In genomic region chr5:149423287-149424268, GRCh38 we compare ENCODE assay signal across 10 cellular contexts. TPM values are rescaled to one million over a fixed set of nuclear protein-coding genes. Genes with fewer than 3 reads are reported as not detected.
DNase-seq lines count a peak whose midpoint lies in the region; ATAC-seq and TF ChIP-seq lines count a peak whose summit lies in the region.
"Had no signal": no experiment of that assay in that cellular context is flagged by ENCODE, and none has a peak within 500 bp of the region (broad histone marks: within the 10 kb centered on the region; RNA-seq: fewer than 3 reads in every experiment).

No MANE protein-coding gene starts in this region.

- in situ Hi-C loops in mammary epithelial cell (cut with MboI; ENCODE audit: low sequenced_read_pairs in 2 of 2) = no loop called here

- no peaks in the 10 kb centered on the region for H3K36me3 Mint-ChIP-seq in activated naive CD4-positive, alpha-beta T cell treated with anti-CD3 and anti-CD28 coated beads for 36 hours (ENCODE audit: low read depth)

- CTCF ChIA-PET in mammary epithelial cell (lab: Charles Lee; ENCODE audit: low non-redundant PET) = no interaction called here
- CTCF ChIA-PET in activated naive CD4-positive, alpha-beta T cell treated with anti-CD3 and anti-CD28 coated beads for 36 hours (lab: Charles Lee) = interaction anchor here (0.6 to 3.3 kb wide), 6 partner anchors 11 to 213 kb away, joined by 3 to 19 read pairs (median 3); no protein-coding TSS in a partner anchor

- DNase-seq in H4 (ENCODE audit: low spot score) (peak; percentile 64), mammary epithelial cell (no peak), hepatocyte (ENCODE audit: low spot score) (peak; percentile 64), psoas muscle (peak in 1 of 2 donors; percentile 21), GM10266 (ENCODE audit: extremely low spot score) (no peak), cortex of kidney (lab: John Stamatoyannopoulos, UW) (no peak), KG1 (lab: John Stamatoyannopoulos, UW) (no peak)
- DNase-seq in activated naive CD4-positive, alpha-beta T cell treated with anti-CD3 and anti-CD28 coated beads for 36 hours = no peak

- H3K27me3 ChIP-seq in mammary epithelial cell (ENCODE audit: insufficient read depth, low read length) (no peaks in the 10 kb centered on the region), hepatocyte (no peaks in the 10 kb centered on the region), psoas muscle (ENCODE audit: insufficient read depth in 3 of 3, low read length in 2 of 3) (no peaks in the 10 kb centered on the region)

- H3K27ac ChIP-seq in mammary epithelial cell (ENCODE audit: insufficient read depth, low read depth, low read length) (no peak overlapping the region), hepatocyte (peak overlapping the region; percentile 90), psoas muscle (peak overlapping the region; percentile 42)

- TF ChIP-seq CTCF in mammary epithelial cell (conservative IDR thresholded peaks at IDR 0.05 in 1 of 2, IDR thresholded peaks at IDR 0.05 in 1 of 2; ENCODE audit: extremely low read depth in 1 of 2, insufficient read depth in 1 of 2, low read depth in 1 of 2, low read length in 2 of 2) (no peak), hepatocyte (IDR thresholded peaks at IDR 0.05; ENCODE audit: poor library complexity) (no peak), psoas muscle (IDR thresholded peaks at IDR 0.05) (no peak), GM10266 (IDR thresholded peaks at IDR 0.05; ENCODE audit: control insufficient read depth, insufficient read depth, low read depth, missing control alignments) (no peak)

- H3K79me2 ChIP-seq in mammary epithelial cell (ENCODE audit: insufficient read depth, low read length) (no peaks in the 10 kb centered on the region), hepatocyte (peaks cover 8% of the 10 kb centered on the region)

- H2AFZ ChIP-seq in mammary epithelial cell (ENCODE audit: low read depth, low read length) = peak overlapping the region; percentile 45
- H2AFZ ChIP-seq in hepatocyte = no peak overlapping the region

- H3K4me3 ChIP-seq in mammary epithelial cell (replicated peaks in 1 of 3; ENCODE audit: insufficient read depth in 1 of 3, low read depth in 2 of 3, low read length in 3 of 3) (no peak overlapping the region), hepatocyte (no peak overlapping the region), psoas muscle (no peak overlapping the region)

- no TSS peak for BruUV-seq in mammary epithelial cell (replicated peaks; lab: Mats Ljungman, UMichigan)

- no peaks in the 10 kb centered on the region for H3K9me2 ChIP-seq in hepatocyte (replicated peaks; ENCODE audit: insufficient read depth)

- peaks cover 14% of the 10 kb centered on the region for H3K4me1 Mint-ChIP-seq in activated naive CD4-positive, alpha-beta T cell treated with anti-CD3 and anti-CD28 coated beads for 36 hours (ENCODE audit: low read depth)

- no peaks in the 10 kb centered on the region for H3K9me3 Mint-ChIP-seq in activated naive CD4-positive, alpha-beta T cell treated with anti-CD3 and anti-CD28 coated beads for 36 hours

- no peak overlapping the region for H3K4me3 Mint-ChIP-seq in activated naive CD4-positive, alpha-beta T cell treated with anti-CD3 and anti-CD28 coated beads for 36 hours

- intact Hi-C loops in mammary epithelial cell (cut with micrococcal nuclease) (no loop called here), psoas muscle (cut with DNase I) (no loop called here)
- intact Hi-C loops in activated naive CD4-positive, alpha-beta T cell treated with anti-CD3 and anti-CD28 coated beads for 36 hours (cut with micrococcal nuclease) = no loop called here

- H3K27me3 Mint-ChIP-seq in activated naive CD4-positive, alpha-beta T cell treated with anti-CD3 and anti-CD28 coated beads for 36 hours (ENCODE audit: low read depth) = no peaks in the 10 kb centered on the region

- H3K9me3 ChIP-seq in mammary epithelial cell (replicated peaks; ENCODE audit: insufficient read depth, low read length) (no peaks in the 10 kb centered on the region), hepatocyte (ENCODE audit: low read depth) (no peaks in the 10 kb centered on the region), psoas muscle (no peaks in the 10 kb centered on the region)

- H3K4me2 ChIP-seq in mammary epithelial cell (ENCODE audit: insufficient read depth, low read depth, low read length) (no peak overlapping the region), hepatocyte (peak overlapping the region; percentile 70)

- no peak overlapping the region for H3K9ac ChIP-seq in mammary epithelial cell (ENCODE audit: insufficient read depth, low read length)

- H3K4me1 ChIP-seq in mammary epithelial cell (ENCODE audit: insufficient read depth, low read length) = peaks cover under 1% of the 10 kb centered on the region
- H3K4me1 ChIP-seq in hepatocyte (ENCODE audit: insufficient read depth) = peaks cover 44% of the 10 kb centered on the region
- H3K4me1 ChIP-seq in psoas muscle = peaks cover 10% of the 10 kb centered on the region

- H3K36me3 ChIP-seq in mammary epithelial cell (ENCODE audit: insufficient read depth, low read length) (no peaks in the 10 kb centered on the region), hepatocyte (replicated peaks; ENCODE audit: insufficient read depth, low read depth) (no peaks in the 10 kb centered on the region), psoas muscle (ENCODE audit: insufficient read depth in 1 of 2, low read depth in 1 of 2) (peaks cover 0 to 8% of the 10 kb centered on the region in 2 donors)

- ATAC-seq in psoas muscle = no peak

- 66% methylated on average over 13 of the region's 13 CpGs for WGBS in mammary epithelial cell (ENCODE audit: low coverage, missing lambda C conversion rate)
- WGBS in hepatocyte (ENCODE audit: low lambda C conversion rate, missing lambda C conversion rate) = 58% methylated on average over 13 of the region's 13 CpGs
- 69 to 76% (median 74%) methylated on average over 13 of the region's 13 CpGs for WGBS in psoas muscle, 3 donors

- dilution Hi-C loops in mammary epithelial cell (cut with HindIII; ENCODE audit: low sequenced_read_pairs) = no loop called here

- no peaks in the 10 kb centered on the region for H4K20me1 ChIP-seq in mammary epithelial cell (ENCODE audit: insufficient read depth, low read length)
- no peaks in the 10 kb centered on the region for H4K20me1 ChIP-seq in hepatocyte (ENCODE audit: insufficient read depth, poor library complexity, severe bottlenecking)

- H3K27ac Mint-ChIP-seq in activated naive CD4-positive, alpha-beta T cell treated with anti-CD3 and anti-CD28 coated beads for 36 hours = no peak overlapping the region

RNA-seq across cellular contexts. Expression of gene IL17B, which starts 44.5 kb away (rescaled TPM):
- total RNA-seq in H4 (2014; rRNA removed; shearing (Covaris generic)) = 0.31 TPM in 1 of 2 replicates, not detected in the other
- total RNA-seq in mammary epithelial cell = under 1 TPM in 1 of 2 donors, not detected in 1; 0.50 TPM
- polyA plus RNA-seq in mammary epithelial cell = not detected
- not detected for polyA minus RNA-seq in mammary epithelial cell
- 0.60 TPM in 1 of 2 replicates, not detected in the other for total RNA-seq in hepatocyte
- 0.27 TPM in 1 of 2 replicates, not detected in the other for polyA plus RNA-seq in hepatocyte
- total RNA-seq in psoas muscle = under 1 TPM in 1 of 4 donors, not detected in 3; 0.58 TPM
- under 1 TPM in 2 of 3 donors, not detected in 1; 0.08 to 0.42 TPM for polyA plus RNA-seq in psoas muscle
- not detected for total RNA-seq in activated naive CD4-positive, alpha-beta T cell treated with anti-CD3 and anti-CD28 coated beads for 36 hours
- total RNA-seq: lung microvascular endothelial cell; T-helper 2 cell treated with Interferon-gamma antibody and Interleukin-4, amounts not matched to agents 100 ng/mL and 5 ng/mL, for 36 hours had no signal

Comparison
In these comparisons a context has a peak if more than half of its experiments do, and no peak if none do; other contexts are left out.
1. DNase-seq: peak in H4 (single experiment) and hepatocyte (single experiment); none in mammary epithelial cell (single experiment), activated naive CD4-positive, alpha-beta T cell treated with anti-CD3 and anti-CD28 coated beads for 36 hours (single experiment), GM10266 (single experiment), cortex of kidney (single experiment) and KG1 (single experiment).